8 cellular contexts compared by ENCODE assay signal in the genomic region with DNA sequence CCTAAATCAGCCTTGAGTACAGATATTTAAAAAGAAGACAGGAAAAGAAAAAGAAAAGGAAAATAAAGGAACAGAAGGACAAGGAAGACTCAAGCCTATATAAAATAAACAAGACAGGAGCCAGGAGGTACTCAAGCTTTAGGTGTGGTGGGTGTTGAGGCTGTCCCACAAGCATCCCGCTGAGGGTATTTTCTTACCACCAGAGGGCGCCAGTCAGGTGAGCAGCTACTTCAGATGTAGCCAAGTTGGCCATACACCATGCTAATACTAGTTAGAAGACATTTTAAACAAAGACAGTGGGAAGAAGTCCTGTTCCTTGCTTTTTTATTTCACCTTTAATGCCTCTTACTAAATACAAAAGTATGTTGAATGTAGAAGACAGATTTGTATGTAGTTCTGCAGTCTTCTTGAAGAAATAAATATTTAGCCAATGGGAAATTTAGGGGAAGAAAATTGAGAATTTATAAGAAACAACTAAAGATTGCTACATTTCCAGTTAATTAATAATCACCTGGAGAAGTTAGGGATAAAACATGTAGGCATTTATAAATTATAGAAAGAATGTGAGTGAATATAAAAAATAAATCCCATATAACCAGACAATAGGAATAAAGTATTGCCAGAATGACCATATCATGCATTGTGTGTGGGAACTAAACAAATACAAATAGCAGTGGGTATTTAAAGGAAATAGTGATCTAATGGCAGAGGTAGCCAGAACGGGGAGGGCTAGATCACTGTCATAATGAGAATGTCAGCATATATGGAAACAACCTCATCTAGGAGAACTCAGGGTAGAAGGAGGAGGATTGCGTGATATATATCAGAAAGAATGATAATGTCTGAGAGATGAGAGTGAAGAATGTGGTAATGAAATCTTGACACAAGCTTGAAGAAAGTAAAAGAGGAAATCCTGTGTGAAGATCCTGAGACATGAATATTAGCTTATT.
A peak's percentile ranks its signal among the peaks of the same experiment; 100 is the strongest.
DNase-seq lines count a peak whose midpoint lies in the region; ATAC-seq and TF ChIP-seq lines count a peak whose summit lies in the region.

No MANE protein-coding gene starts in this region.

- H3K4me1 Mint-ChIP-seq in progenitor cell of endocrine pancreas (ENCODE audit: low read depth), result no peaks in the 10 kb centered on the region

- H3K4me1 ChIP-seq in Panc1 (ENCODE audit: control insufficient read depth, insufficient read depth, low read length), result no peaks in the 10 kb centered on the region
- H3K4me1 ChIP-seq in vagina, result no peaks in the 10 kb centered on the region

- H3K36me3 Mint-ChIP-seq in progenitor cell of endocrine pancreas (ENCODE audit: insufficient read depth), result peaks cover 5% of the 10 kb centered on the region

- in situ Hi-C loops in Panc1 (cut with HindIII; ENCODE audit: low pct_unique_long_range_greater_than_20kb, low sequenced_read_pairs), result no loop called here

- TF ChIP-seq CTCF in Panc1 (IDR thresholded peaks at IDR 0.05) (peak; percentile 85), foreskin fibroblast (IDR thresholded peaks at IDR 0.05; ENCODE audit: low read depth, low read length) (peak; percentile 91), progenitor cell of endocrine pancreas (IDR thresholded peaks at IDR 0.05; ENCODE audit: unreplicated experiment) (peak; percentile 82), vagina (IDR thresholded peaks at IDR 0.05) (peak in 2 of 3 experiments; percentile 41 to 62)

- peak; percentile 74 for DNase-seq in D341Med (ENCODE audit: low spot score)
- peak; percentile 18 for DNase-seq in Panc1 (ENCODE audit: low read depth, low spot score)
- DNase-seq in activated T-cell treated with anti-CD3 and anti-CD28 coated beads, Interleukin-2, amount 50 U/mL, for 48 hours, result peak; percentile 79 to 81
- peak; percentile 51 to 81 for DNase-seq in foreskin fibroblast
- DNase-seq in progenitor cell of endocrine pancreas (ENCODE audit: low spot score, unreplicated experiment), result peak; percentile 48
- no peak for DNase-seq in vagina (ENCODE audit: extremely low spot score in 2 of 2)

- H3K27me3 ChIP-seq in Panc1 (ENCODE audit: control insufficient read depth, insufficient read depth, low read length) (no peaks in the 10 kb centered on the region), vagina (no peaks in the 10 kb centered on the region)

- no TSS peak for BruUV-seq in Panc1 (replicated peaks; lab: Mats Ljungman, UMichigan)

- no peak for TF ChIP-seq POLR2A in vagina (IDR thresholded peaks at IDR 0.05)

- H3K27me3 Mint-ChIP-seq in progenitor cell of endocrine pancreas, result no peaks in the 10 kb centered on the region

- POLR2A ChIA-PET in Panc1 (lab: Charles Lee), result no interaction called here

- CTCF ChIA-PET in Panc1 (lab: Charles Lee), result interaction anchor here (0.6 to 1.0 kb wide), 4 partner anchors 39 to 922 kb away, joined by 3 to 4 read pairs (median 4); no protein-coding TSS in a partner anchor

- H3K9me3 ChIP-seq in Panc1 (ENCODE audit: control insufficient read depth, insufficient read depth, low read depth, low read length) (no peaks in the 10 kb centered on the region), vagina (no peaks in the 10 kb centered on the region)

- H3K4me3 ChIP-seq in Panc1 (ENCODE audit: low read depth in 2 of 2, low read length in 2 of 2), result no peak overlapping the region
- H3K4me3 ChIP-seq in foreskin fibroblast (ENCODE audit: low read depth in 1 of 2, low read length in 2 of 2), result no peak overlapping the region
- H3K4me3 ChIP-seq in vagina, result no peak overlapping the region

- H3K4me3 Mint-ChIP-seq in progenitor cell of endocrine pancreas (ENCODE audit: low read depth), result no peak overlapping the region

- H3K9me3 Mint-ChIP-seq in progenitor cell of endocrine pancreas (ENCODE audit: low read depth), result no peaks in the 10 kb centered on the region

- H3K36me3 ChIP-seq in Panc1 (ENCODE audit: control insufficient read depth, insufficient read depth, low read length) (no peaks in the 10 kb centered on the region), vagina (no peaks in the 10 kb centered on the region)

- H3K27ac ChIP-seq in Panc1 (ENCODE audit: low read length), result no peak overlapping the region
- H3K27ac ChIP-seq in vagina, result no peak overlapping the region

- ATAC-seq in GM19372 (IDR thresholded peaks at IDR 0.05; ENCODE audit: low read depth, unreplicated experiment) (peak; percentile 94), HG03460 (IDR thresholded peaks at IDR 0.05; ENCODE audit: unreplicated experiment) (peak; percentile 77), Panc1 (peak; percentile 80)

- intact Hi-C loops in Panc1 (cut with micrococcal nuclease; ENCODE audit: unreplicated experiment) (loop anchor here (2.0 to 10.0 kb wide), 2 partner anchors 82 to 446 kb away; no protein-coding TSS in a partner anchor), vagina (cut with DNase I) (no loop called here)

- no peak overlapping the region for H3K27ac Mint-ChIP-seq in progenitor cell of endocrine pancreas

Comparison
In these comparisons a context has a peak if more than half of its experiments do, and no peak if none do; other contexts are left out.
1. DNase-seq: peak in D341Med (single experiment), Panc1 (single experiment), activated T-cell treated with anti-CD3 and anti-CD28 coated beads, Interleukin-2, amount 50 U/mL, for 48 hours (2 of 2), foreskin fibroblast (2 of 2) and progenitor cell of endocrine pancreas (single experiment); none in vagina (0 of 2).
2. Peak in every context shown above with its lines, with median percentiles within 50 percentile points of each other: ATAC-seq and CTCF ChIP-seq.